In the genomic region with DNA sequence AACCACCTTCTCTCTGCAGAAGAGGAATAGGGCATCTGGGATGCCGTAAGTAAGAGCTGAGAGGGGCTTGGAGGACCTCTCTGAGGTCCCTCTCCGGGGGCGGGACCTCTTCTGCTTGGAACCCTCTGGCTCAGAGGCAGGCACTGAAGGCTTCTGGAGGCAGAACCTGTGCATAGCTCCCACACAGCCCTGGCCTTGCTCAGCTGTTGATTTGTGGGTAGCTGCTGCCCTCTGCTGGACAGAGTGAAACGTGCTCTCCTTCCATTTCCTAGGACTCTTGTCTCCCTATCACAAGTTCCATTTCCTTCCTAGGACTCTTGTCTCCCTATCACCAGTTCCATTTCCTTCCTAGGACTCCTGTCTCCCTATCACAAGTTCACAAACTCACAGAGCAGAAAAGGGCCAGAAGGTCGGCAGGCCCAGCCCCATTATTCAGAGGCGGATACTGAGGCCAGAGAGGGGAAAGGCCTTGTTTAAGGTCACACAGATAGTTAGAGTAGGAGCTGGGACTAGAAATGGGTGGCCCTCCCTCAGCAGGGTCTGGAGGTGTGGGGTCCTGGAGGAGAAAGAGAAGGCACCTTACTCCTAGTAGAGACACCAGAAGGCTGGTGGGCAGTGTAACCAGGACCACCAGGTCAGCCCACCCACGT, we compare ENCODE assay signal across 8 cellular contexts. TPM values are rescaled to one million over a fixed set of nuclear protein-coding genes. Genes with fewer than 3 reads are reported as not detected.
A peak's percentile ranks its signal among the peaks of the same experiment; 100 is the strongest.
DNase-seq lines count a peak whose midpoint lies in the region; ATAC-seq and TF ChIP-seq lines count a peak whose summit lies in the region.

No MANE protein-coding gene starts in this region.

- H3K36me3 Mint-ChIP-seq in activated T-cell treated with anti-CD3 and anti-CD28 coated beads, Interleukin-2, amount 50 U/mL, for 4 hours (ENCODE audit: insufficient read depth) = peaks cover 27% of the 10 kb centered on the region

- no peak overlapping the region for H3K9ac ChIP-seq in DND-41 (ENCODE audit: low read depth, low read length)
- H3K9ac ChIP-seq in Karpas-422 (ENCODE audit: low read length) = no peak overlapping the region
- H3K9ac ChIP-seq in fibroblast of lung (ENCODE audit: insufficient read depth, low read length) = no peak overlapping the region
- H3K9ac ChIP-seq in neural cell (ENCODE audit: low read length) = no peak overlapping the region

- TF ChIP-seq CTCF in DND-41 (IDR thresholded peaks at IDR 0.05; ENCODE audit: borderline replicate concordance, extremely low read depth, low read length, poor library complexity, severe bottlenecking) (peak; percentile 93), fibroblast of lung (conservative IDR thresholded peaks at IDR 0.05 in 1 of 2, IDR thresholded peaks at IDR 0.05 in 1 of 2; ENCODE audit: low read depth in 1 of 2, low read length in 2 of 2) (peak; percentile 76 to 84), neural cell (IDR thresholded peaks at IDR 0.05; ENCODE audit: poor library complexity, severe bottlenecking) (peak; percentile 94)

- no peaks in the 10 kb centered on the region for H3K4me1 ChIP-seq in DND-41 (ENCODE audit: insufficient read depth, low read length)
- H3K4me1 ChIP-seq in Karpas-422 (ENCODE audit: low read length) = no peaks in the 10 kb centered on the region
- H3K4me1 ChIP-seq in fibroblast of lung (ENCODE audit: control insufficient read depth, extremely low read depth, insufficient read depth, low read length) = peaks cover 11% of the 10 kb centered on the region

- ATAC-seq in DND-41 (ENCODE audit: insufficient read depth, low read depth) = peak; percentile 99
- ATAC-seq in GM21825 (IDR thresholded peaks at IDR 0.05; ENCODE audit: unreplicated experiment) = peak; percentile 84
- ATAC-seq in activated T-cell treated with anti-CD3 and anti-CD28 coated beads, Interleukin-2, amount 50 U/mL, for 4 hours = peak; percentile 95 to 96
- peak; percentile 94 for ATAC-seq in stimulated activated naive CD8-positive, alpha-beta T cell treated with anti-CD3 and anti-CD28 coated beads, Interleukin-15, amount 100 ng/mL, for 72 hours

- H3K4me3 Mint-ChIP-seq in activated T-cell treated with anti-CD3 and anti-CD28 coated beads, Interleukin-2, amount 50 U/mL, for 4 hours = no peak overlapping the region
- H3K4me3 Mint-ChIP-seq in stimulated activated naive CD8-positive, alpha-beta T cell treated with anti-CD3 and anti-CD28 coated beads, Interleukin-15, amount 100 ng/mL, for 72 hours = no peak overlapping the region

- no peaks in the 10 kb centered on the region for H3K9me3 ChIP-seq in DND-41 (ENCODE audit: insufficient read depth, low read length, severe bottlenecking)
- no peaks in the 10 kb centered on the region for H3K9me3 ChIP-seq in Karpas-422 (ENCODE audit: low read length)
- H3K9me3 ChIP-seq in fibroblast of lung (ENCODE audit: control insufficient read depth, insufficient read depth, low read depth, low read length) = no peaks in the 10 kb centered on the region
- H3K9me3 ChIP-seq in neural cell (ENCODE audit: low read length) = no peaks in the 10 kb centered on the region

- H3K27me3 ChIP-seq in DND-41 (ENCODE audit: insufficient read depth, low read length, poor library complexity) = no peaks in the 10 kb centered on the region
- H3K27me3 ChIP-seq in Karpas-422 (ENCODE audit: low read length) = no peaks in the 10 kb centered on the region
- H3K27me3 ChIP-seq in fibroblast of lung (ENCODE audit: control insufficient read depth, insufficient read depth, low read length) = no peaks in the 10 kb centered on the region
- no peaks in the 10 kb centered on the region for H3K27me3 ChIP-seq in neural cell (ENCODE audit: insufficient read depth, low read depth, low read length)

- H3F3A ChIP-seq in neural cell (ENCODE audit: insufficient read depth, low read length, poor library complexity, severe bottlenecking) = no peaks in the 10 kb centered on the region

- H3K4me1 Mint-ChIP-seq in activated T-cell treated with anti-CD3 and anti-CD28 coated beads, Interleukin-2, amount 50 U/mL, for 4 hours (ENCODE audit: low read depth) = no peaks in the 10 kb centered on the region
- H3K4me1 Mint-ChIP-seq in stimulated activated naive CD8-positive, alpha-beta T cell treated with anti-CD3 and anti-CD28 coated beads, Interleukin-15, amount 100 ng/mL, for 72 hours = peaks cover 15% of the 10 kb centered on the region

- no peaks in the 10 kb centered on the region for H3K9me2 ChIP-seq in Karpas-422 (replicated peaks; ENCODE audit: insufficient read depth, low read length)
- H3K9me2 ChIP-seq in neural cell (ENCODE audit: insufficient read depth, low read length) = no peaks in the 10 kb centered on the region

- DNase-seq in DND-41 = peak; percentile 81
- DNase-seq in Karpas-422 = peak; percentile 92
- DNase-seq in RKO (ENCODE audit: low spot score) = peak; percentile 79
- DNase-seq in activated T-cell treated with anti-CD3 and anti-CD28 coated beads, Interleukin-2, amount 50 U/mL, for 4 hours = peak; percentile 74
- DNase-seq in fibroblast of lung (ENCODE audit: low read depth in 2 of 2) = peak; percentile 73 to 85
- peak; percentile 65 for DNase-seq in stimulated activated naive CD8-positive, alpha-beta T cell treated with anti-CD3 and anti-CD28 coated beads, Interleukin-15, amount 100 ng/mL, for 72 hours

- H2AFZ ChIP-seq in DND-41 (ENCODE audit: low read depth, low read length) = no peak overlapping the region
- H2AFZ ChIP-seq in Karpas-422 (ENCODE audit: low read length) = no peak overlapping the region
- no peak overlapping the region for H2AFZ ChIP-seq in fibroblast of lung (ENCODE audit: low read length)
- H2AFZ ChIP-seq in neural cell (ENCODE audit: low read depth, low read length) = no peak overlapping the region

- TF ChIP-seq EP300 in neural cell (conservative IDR thresholded peaks at IDR 0.05; ENCODE audit: poor library complexity, severe bottlenecking) = no peak

- H3K79me2 ChIP-seq in DND-41 (ENCODE audit: insufficient read depth, low read length) = no peaks in the 10 kb centered on the region
- H3K79me2 ChIP-seq in Karpas-422 (ENCODE audit: low read length) = no peaks in the 10 kb centered on the region
- H3K79me2 ChIP-seq in fibroblast of lung (ENCODE audit: control insufficient read depth, insufficient read depth, low read length) = no peaks in the 10 kb centered on the region
- H3K79me2 ChIP-seq in neural cell (replicated peaks; ENCODE audit: insufficient read depth, low read length) = no peaks in the 10 kb centered on the region

- no peak overlapping the region for H3K27ac ChIP-seq in DND-41 (ENCODE audit: low read length)
- no peak overlapping the region for H3K27ac ChIP-seq in Karpas-422 (ENCODE audit: low read length)
- no peak overlapping the region for H3K27ac ChIP-seq in fibroblast of lung (ENCODE audit: insufficient read depth, low read length)
- no peak overlapping the region for H3K27ac ChIP-seq in neural cell (ENCODE audit: low read length)

- no peaks in the 10 kb centered on the region for H3K9me3 Mint-ChIP-seq in activated T-cell treated with anti-CD3 and anti-CD28 coated beads, Interleukin-2, amount 50 U/mL, for 4 hours
- no peaks in the 10 kb centered on the region for H3K9me3 Mint-ChIP-seq in stimulated activated naive CD8-positive, alpha-beta T cell treated with anti-CD3 and anti-CD28 coated beads, Interleukin-15, amount 100 ng/mL, for 72 hours

- H3K4me2 ChIP-seq in DND-41 (ENCODE audit: insufficient read depth, low read length) = no peak overlapping the region
- no peak overlapping the region for H3K4me2 ChIP-seq in Karpas-422 (ENCODE audit: low read depth, low read length, poor library complexity, severe bottlenecking)
- no peak overlapping the region for H3K4me2 ChIP-seq in fibroblast of lung (ENCODE audit: extremely low read depth, insufficient read depth, low read length)
- no peak overlapping the region for H3K4me2 ChIP-seq in neural cell (ENCODE audit: low read length)

- peak; percentile 98 for TF ChIP-seq RAD21 in neural cell (conservative IDR thresholded peaks at IDR 0.05)

- H3K4me3 ChIP-seq in DND-41 (ENCODE audit: low read depth in 1 of 2, low read length in 2 of 2) = no peak overlapping the region
- no peak overlapping the region for H3K4me3 ChIP-seq in Karpas-422 (ENCODE audit: low read length)
- H3K4me3 ChIP-seq in fibroblast of lung (replicated peaks in 1 of 4; ENCODE audit: control extremely low read depth in 1 of 4, insufficient read depth in 1 of 4, low read depth in 3 of 4, low read length in 4 of 4) = no peak overlapping the region
- H3K4me3 ChIP-seq in neural cell (ENCODE audit: low read length) = no peak overlapping the region

- H3K27me3 Mint-ChIP-seq in activated T-cell treated with anti-CD3 and anti-CD28 coated beads, Interleukin-2, amount 50 U/mL, for 4 hours (ENCODE audit: low read depth) = no peaks in the 10 kb centered on the region
- no peaks in the 10 kb centered on the region for H3K27me3 Mint-ChIP-seq in stimulated activated naive CD8-positive, alpha-beta T cell treated with anti-CD3 and anti-CD28 coated beads, Interleukin-15, amount 100 ng/mL, for 72 hours

- H3K36me3 ChIP-seq in DND-41 (ENCODE audit: insufficient read depth, low read length) (peaks cover 30% of the 10 kb centered on the region), Karpas-422 (ENCODE audit: insufficient read depth, low read length) (0 out of 2 replicates have a peak, but pooled peaks cover 4% of the 10 kb centered on the region), fibroblast of lung (ENCODE audit: control insufficient read depth, insufficient read depth, low read length) (peaks cover 2% of the 10 kb centered on the region), neural cell (ENCODE audit: insufficient read depth, low read length) (no peaks in the 10 kb centered on the region)

- H4K20me1 ChIP-seq in DND-41 (ENCODE audit: insufficient read depth, low read length) (no peaks in the 10 kb centered on the region), Karpas-422 (ENCODE audit: insufficient read depth, low read depth, low read length) (no peaks in the 10 kb centered on the region), fibroblast of lung (ENCODE audit: control insufficient read depth, extremely low read depth, insufficient read depth, low read length) (no peaks in the 10 kb centered on the region), neural cell (ENCODE audit: insufficient read depth) (no peaks in the 10 kb centered on the region)

- H3K27ac Mint-ChIP-seq in stimulated activated naive CD8-positive, alpha-beta T cell treated with anti-CD3 and anti-CD28 coated beads, Interleukin-15, amount 100 ng/mL, for 72 hours = no peak overlapping the region

RNA-seq across cellular contexts. Expression of gene GARS1, which starts 30.3 kb away (rescaled TPM):
- total RNA-seq in Karpas-422 (2014; rRNA removed; shearing (Covaris generic); ENCODE audit: low replicate concordance) = 237 and 296 TPM in 2 replicates
- 100 to 1,000 TPM; 366 to 488 (median 410) TPM for total RNA-seq in activated T-cell treated with anti-CD3 and anti-CD28 coated beads, Interleukin-2, amount 50 U/mL, for 4 hours
- total RNA-seq in fibroblast of lung = 226 and 322 TPM in 2 replicates
- polyA plus RNA-seq in fibroblast of lung = 669 and 712 TPM in 2 replicates
- polyA plus RNA-seq in fibroblast of lung (2012) = 262 and 263 TPM in 2 replicates
- 1,044 and 1,141 TPM in 2 replicates for polyA minus RNA-seq in fibroblast of lung (ENCODE audit: low replicate concordance)
- 90.8 and 99.1 TPM in 2 replicates for polyA plus RNA-seq in neural cell
- 71.3 and 111 TPM in 2 replicates for polyA minus RNA-seq in neural cell

RNA-seq across cellular contexts. Expression of gene GGCT, which starts 59.7 kb away (rescaled TPM):
- 73.5 and 78.1 TPM in 2 replicates for total RNA-seq in Karpas-422 (2014; rRNA removed; shearing (Covaris generic); ENCODE audit: low replicate concordance)
- total RNA-seq in activated T-cell treated with anti-CD3 and anti-CD28 coated beads, Interleukin-2, amount 50 U/mL, for 4 hours = 10 to 100 TPM; 66.0 to 75.5 (median 67.5) TPM
- total RNA-seq in fibroblast of lung = 24.6 and 33.1 TPM in 2 replicates
- polyA plus RNA-seq in fibroblast of lung = 21.6 and 23.2 TPM in 2 replicates
- polyA plus RNA-seq in fibroblast of lung (2012) = 31.1 and 32.0 TPM in 2 replicates
- polyA minus RNA-seq in fibroblast of lung (ENCODE audit: low replicate concordance) = 9.0 and 9.3 TPM in 2 replicates
- polyA plus RNA-seq in neural cell = 39.8 and 40.5 TPM in 2 replicates
- 10.0 and 13.3 TPM in 2 replicates for polyA minus RNA-seq in neural cell
